ENCODE assay signal across 1 cellular context in the genomic region with DNA sequence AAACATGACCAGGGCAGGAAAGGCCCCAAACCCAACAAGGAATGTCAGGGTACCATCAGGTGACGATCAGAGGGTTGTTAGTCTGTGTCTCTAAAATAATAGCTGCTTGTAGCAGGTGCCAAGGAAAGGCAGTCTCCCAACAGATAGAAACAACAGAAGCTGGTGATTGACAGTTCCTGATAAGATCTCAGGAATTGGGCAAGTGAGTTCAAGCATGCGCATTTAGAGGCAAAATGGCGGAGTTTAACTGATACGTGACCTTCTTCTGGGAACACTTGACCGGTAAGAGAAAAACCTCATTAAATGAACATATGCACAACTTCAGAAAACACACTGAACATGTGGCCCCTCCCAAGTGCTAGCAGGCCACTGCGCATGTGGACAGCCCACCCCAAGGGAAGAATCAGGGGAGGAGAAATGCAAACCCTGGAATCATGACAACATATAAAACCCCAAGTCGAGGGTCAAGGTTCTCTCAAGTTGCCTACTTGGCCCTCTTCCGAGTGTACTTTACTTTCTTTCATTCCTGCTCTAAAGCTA.
TF ChIP-seq lines count a peak whose summit lies in the region.

No MANE protein-coding gene starts in this region.

TF ChIP-seq in K562, 482 proteins besides CTCF, POLR2A, EP300 and RAD21 (continued from another document):
- TF ChIP-seq, protein P1, sequence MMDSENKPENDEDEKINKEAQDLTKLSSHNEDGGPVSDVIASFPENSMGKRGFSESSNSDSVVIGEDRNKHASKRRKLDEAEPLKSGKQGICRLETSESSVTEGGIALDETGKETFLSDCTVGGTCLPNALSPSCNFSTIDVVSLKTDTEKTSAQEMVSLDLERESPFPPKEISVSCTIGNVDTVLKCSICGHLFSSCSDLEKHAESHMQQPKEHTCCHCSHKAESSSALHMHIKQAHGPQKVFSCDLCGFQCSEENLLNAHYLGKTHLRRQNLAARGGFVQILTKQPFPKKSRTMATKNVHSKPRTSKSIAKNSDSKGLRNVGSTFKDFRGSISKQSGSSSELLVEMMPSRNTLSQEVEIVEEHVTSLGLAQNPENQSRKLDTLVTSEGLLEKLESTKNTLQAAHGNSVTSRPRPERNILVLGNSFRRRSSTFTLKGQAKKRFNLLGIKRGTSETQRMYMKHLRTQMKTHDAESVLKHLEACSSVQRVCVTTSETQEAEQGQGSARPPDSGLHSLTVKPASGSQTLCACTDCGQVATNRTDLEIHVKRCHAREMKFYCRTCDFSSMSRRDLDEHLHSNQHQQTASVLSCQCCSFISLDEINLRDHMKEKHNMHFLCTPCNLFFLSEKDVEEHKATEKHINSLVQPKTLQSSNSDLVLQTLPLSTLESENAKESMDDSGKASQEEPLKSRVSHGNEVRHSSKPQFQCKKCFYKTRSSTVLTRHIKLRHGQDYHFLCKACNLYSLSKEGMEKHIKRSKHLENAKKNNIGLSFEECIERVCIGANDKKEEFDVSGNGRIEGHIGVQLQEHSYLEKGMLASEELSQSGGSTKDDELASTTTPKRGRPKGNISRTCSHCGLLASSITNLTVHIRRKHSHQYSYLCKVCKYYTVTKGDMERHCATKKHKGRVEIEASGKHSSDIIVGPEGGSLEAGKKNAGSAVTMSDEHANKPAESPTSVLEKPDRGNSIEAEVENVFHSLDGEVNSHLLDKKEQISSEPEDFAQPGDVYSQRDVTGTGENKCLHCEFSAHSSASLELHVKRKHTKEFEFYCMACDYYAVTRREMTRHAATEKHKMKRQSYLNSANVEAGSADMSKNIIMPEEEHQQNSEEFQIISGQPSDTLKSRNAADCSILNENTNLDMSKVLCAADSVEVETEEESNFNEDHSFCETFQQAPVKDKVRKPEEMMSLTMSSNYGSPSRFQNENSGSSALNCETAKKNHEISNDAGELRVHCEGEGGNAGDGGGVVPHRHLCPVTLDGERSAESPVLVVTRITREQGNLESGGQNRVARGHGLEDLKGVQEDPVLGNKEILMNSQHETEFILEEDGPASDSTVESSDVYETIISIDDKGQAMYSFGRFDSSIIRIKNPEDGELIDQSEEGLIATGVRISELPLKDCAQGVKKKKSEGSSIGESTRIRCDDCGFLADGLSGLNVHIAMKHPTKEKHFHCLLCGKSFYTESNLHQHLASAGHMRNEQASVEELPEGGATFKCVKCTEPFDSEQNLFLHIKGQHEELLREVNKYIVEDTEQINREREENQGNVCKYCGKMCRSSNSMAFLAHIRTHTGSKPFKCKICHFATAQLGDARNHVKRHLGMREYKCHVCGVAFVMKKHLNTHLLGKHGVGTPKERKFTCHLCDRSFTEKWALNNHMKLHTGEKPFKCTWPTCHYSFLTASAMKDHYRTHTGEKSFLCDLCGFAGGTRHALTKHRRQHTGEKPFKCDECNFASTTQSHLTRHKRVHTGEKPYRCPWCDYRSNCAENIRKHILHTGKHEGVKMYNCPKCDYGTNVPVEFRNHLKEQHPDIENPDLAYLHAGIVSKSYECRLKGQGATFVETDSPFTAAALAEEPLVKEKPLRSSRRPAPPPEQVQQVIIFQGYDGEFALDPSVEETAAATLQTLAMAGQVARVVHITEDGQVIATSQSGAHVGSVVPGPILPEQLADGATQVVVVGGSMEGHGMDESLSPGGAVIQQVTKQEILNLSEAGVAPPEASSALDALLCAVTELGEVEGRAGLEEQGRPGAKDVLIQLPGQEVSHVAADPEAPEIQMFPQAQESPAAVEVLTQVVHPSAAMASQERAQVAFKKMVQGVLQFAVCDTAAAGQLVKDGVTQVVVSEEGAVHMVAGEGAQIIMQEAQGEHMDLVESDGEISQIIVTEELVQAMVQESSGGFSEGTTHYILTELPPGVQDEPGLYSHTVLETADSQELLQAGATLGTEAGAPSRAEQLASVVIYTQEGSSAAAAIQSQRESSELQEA (IDR thresholded peaks at IDR 0.05; ENCODE audit: low read depth) = no peak
